In the genomic region with DNA sequence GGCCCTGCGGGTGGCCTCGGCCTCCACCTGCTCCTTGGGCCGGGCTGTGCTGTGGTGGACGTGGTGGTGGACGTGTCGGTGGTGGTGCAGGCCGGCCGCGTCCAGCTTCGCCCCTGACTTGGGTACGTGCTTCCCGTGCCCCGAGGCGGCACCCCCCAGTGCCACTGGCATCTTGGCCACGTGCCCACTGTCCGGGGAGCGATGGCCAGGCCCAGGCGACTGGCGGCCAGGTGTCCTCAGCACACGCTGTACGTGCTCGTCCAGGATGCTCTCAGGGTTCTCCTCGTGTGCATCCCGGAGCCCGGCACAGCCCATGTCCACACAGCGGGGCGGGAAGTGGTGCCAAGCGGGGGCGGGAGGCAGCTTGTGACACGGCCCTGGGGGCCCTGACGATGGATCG, we compare ENCODE assay signal across 1 cellular context.
TF ChIP-seq lines count a peak whose summit lies in the region.

No MANE protein-coding gene starts in this region.

TF ChIP-seq in IMR-90, 13 proteins besides CTCF, POLR2A, EP300 and RAD21 (continued from another document):
- TF ChIP-seq, protein P1, sequence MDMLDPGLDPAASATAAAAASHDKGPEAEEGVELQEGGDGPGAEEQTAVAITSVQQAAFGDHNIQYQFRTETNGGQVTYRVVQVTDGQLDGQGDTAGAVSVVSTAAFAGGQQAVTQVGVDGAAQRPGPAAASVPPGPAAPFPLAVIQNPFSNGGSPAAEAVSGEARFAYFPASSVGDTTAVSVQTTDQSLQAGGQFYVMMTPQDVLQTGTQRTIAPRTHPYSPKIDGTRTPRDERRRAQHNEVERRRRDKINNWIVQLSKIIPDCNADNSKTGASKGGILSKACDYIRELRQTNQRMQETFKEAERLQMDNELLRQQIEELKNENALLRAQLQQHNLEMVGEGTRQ (IDR thresholded peaks at IDR 0.05; ENCODE audit: low read depth, low read length): no peak
- TF ChIP-seq, protein P2, sequence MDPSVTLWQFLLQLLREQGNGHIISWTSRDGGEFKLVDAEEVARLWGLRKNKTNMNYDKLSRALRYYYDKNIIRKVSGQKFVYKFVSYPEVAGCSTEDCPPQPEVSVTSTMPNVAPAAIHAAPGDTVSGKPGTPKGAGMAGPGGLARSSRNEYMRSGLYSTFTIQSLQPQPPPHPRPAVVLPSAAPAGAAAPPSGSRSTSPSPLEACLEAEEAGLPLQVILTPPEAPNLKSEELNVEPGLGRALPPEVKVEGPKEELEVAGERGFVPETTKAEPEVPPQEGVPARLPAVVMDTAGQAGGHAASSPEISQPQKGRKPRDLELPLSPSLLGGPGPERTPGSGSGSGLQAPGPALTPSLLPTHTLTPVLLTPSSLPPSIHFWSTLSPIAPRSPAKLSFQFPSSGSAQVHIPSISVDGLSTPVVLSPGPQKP (IDR thresholded peaks at IDR 0.05; ENCODE audit: borderline replicate concordance, low read depth, low read length): no peak
- TF ChIP-seq SMC3 (IDR thresholded peaks at IDR 0.05; ENCODE audit: low read depth, low read length): no peak
